Comparison of ENCODE assay signal across 12 cellular contexts in genomic region chr1:37480581-37481288, GRCh38. TPM values are rescaled to one million over a fixed set of nuclear protein-coding genes. Genes with fewer than 3 reads are reported as not detected.
DNase-seq lines count a peak whose midpoint lies in the region; ATAC-seq, FAIRE-seq and TF ChIP-seq lines count a peak whose summit lies in the region.
"Had no signal": no experiment of that assay in that cellular context is flagged by ENCODE, and none has a peak within 500 bp of the region (broad histone marks: within the 10 kb centered on the region; RNA-seq: fewer than 3 reads in every experiment).

No MANE protein-coding gene starts in this region.

- peaks cover 39% of the 10 kb centered on the region for H3K4me1 ChIP-seq in CD4-positive, alpha-beta memory T cell (ENCODE audit: insufficient read depth, low read length)
- H3K4me1 ChIP-seq in Peyer's patch = peaks cover 4 to 62% (median 28%) of the 10 kb centered on the region in 4 donors
- H3K4me1 ChIP-seq in effector memory CD4-positive, alpha-beta T cell (ENCODE audit: control insufficient read depth, insufficient read depth, low read length, poor library complexity, severe bottlenecking) = peaks cover 34% of the 10 kb centered on the region
- H3K4me1 ChIP-seq in psoas muscle = peaks cover 61% of the 10 kb centered on the region

- no peaks in the 10 kb centered on the region for H3K9me3 ChIP-seq in CD4-positive, alpha-beta memory T cell (ENCODE audit: control insufficient read depth in 1 of 2, low read length in 2 of 2)
- H3K9me3 ChIP-seq in Peyer's patch (no peaks in the 10 kb centered on the region), psoas muscle (no peaks in the 10 kb centered on the region)
- H3K9me3 ChIP-seq in effector memory CD4-positive, alpha-beta T cell (ENCODE audit: control insufficient read depth, low read length) = no peaks in the 10 kb centered on the region

- intact Hi-C loops in CD4-positive, alpha-beta memory T cell (cut with micrococcal nuclease) = no loop called here
- intact Hi-C loops in psoas muscle (cut with DNase I) = no loop called here

- peak in 1 of 5 donors; percentile 5 for DNase-seq in CD4-positive, alpha-beta memory T cell
- no peak for DNase-seq in Peyer's patch
- DNase-seq in effector memory CD4-positive, alpha-beta T cell = no peak
- DNase-seq in psoas muscle = no peak
- DNase-seq in SHP77 treated with DMSO at 0.1 percent for 48 hours (lab: John Stamatoyannopoulos, UW) = no peak
- no peak for DNase-seq in H7
- no peak for DNase-seq in frontal cortex (ENCODE audit: low spot score in 2 of 2)
- DNase-seq: DND-41, NCI-H345, SW 1271 had no signal

- H3K36me3 ChIP-seq in CD4-positive, alpha-beta memory T cell (ENCODE audit: insufficient read depth, low read length) = peaks cover 77% of the 10 kb centered on the region
- H3K36me3 ChIP-seq in Peyer's patch (peaks cover 0 to 58% (median 0%) of the 10 kb centered on the region in 3 donors), psoas muscle (ENCODE audit: insufficient read depth in 1 of 2, low read depth in 1 of 2) (peaks cover 9 to 87% of the 10 kb centered on the region in 2 donors), H7 (replicated peaks; ENCODE audit: control insufficient read depth, insufficient read depth, low read length) (peaks cover 32% of the 10 kb centered on the region)
- peaks cover 63% of the 10 kb centered on the region for H3K36me3 ChIP-seq in effector memory CD4-positive, alpha-beta T cell (ENCODE audit: control insufficient read depth, insufficient read depth, low read length)

- peaks cover 15 to 62% (median 32%) of the 10 kb centered on the region in 4 donors for H3K4me1 Mint-ChIP-seq in CD4-positive, alpha-beta memory T cell

- peak overlapping the region; percentile 96 for H3K27ac ChIP-seq in CD4-positive, alpha-beta memory T cell (ENCODE audit: low read depth, low read length)
- H3K27ac ChIP-seq in Peyer's patch (peak overlapping the region; percentile 93 to 98 (median 96)), psoas muscle (peak overlapping the region; percentile 90)
- peak overlapping the region; percentile 99 for H3K27ac ChIP-seq in effector memory CD4-positive, alpha-beta T cell (ENCODE audit: insufficient read depth, low read length, poor library complexity, severe bottlenecking)

- peaks cover 40 to 83% of the 10 kb centered on the region in 2 donors for H3K36me3 Mint-ChIP-seq in CD4-positive, alpha-beta memory T cell

- no peaks in the 10 kb centered on the region for H3K27me3 ChIP-seq in CD4-positive, alpha-beta memory T cell (ENCODE audit: insufficient read depth, low read length)
- H3K27me3 ChIP-seq in Peyer's patch (no peaks in the 10 kb centered on the region), psoas muscle (ENCODE audit: insufficient read depth in 3 of 3, low read length in 2 of 3) (no peaks in the 10 kb centered on the region), H7 (ENCODE audit: control insufficient read depth, insufficient read depth, low read length) (no peaks in the 10 kb centered on the region)
- H3K27me3 ChIP-seq in effector memory CD4-positive, alpha-beta T cell (replicated peaks; ENCODE audit: control insufficient read depth, insufficient read depth, low read length, poor library complexity, severe bottlenecking) = no peaks in the 10 kb centered on the region

- H3K27me3 Mint-ChIP-seq in CD4-positive, alpha-beta memory T cell = no peaks in the 10 kb centered on the region

- TF ChIP-seq POLR2A in Peyer's patch (IDR thresholded peaks at IDR 0.05) = no peak

- H3K4me3 Mint-ChIP-seq in CD4-positive, alpha-beta memory T cell = peak overlapping the region; percentile 13 to 97 (median 45)
- H3K4me3 Mint-ChIP-seq: mesothelial cell of epicardium had no signal

- ATAC-seq in psoas muscle = no peak
- ATAC-seq in HG03469 (IDR thresholded peaks at IDR 0.05; ENCODE audit: unreplicated experiment) = no peak

- FAIRE-seq in frontal cortex (lab: Jason Lieb, UNC) = no peak

- CTCF ChIA-PET in CD4-positive, alpha-beta memory T cell (lab: Charles Lee; ENCODE audit: partially characterized antibody) = interaction anchor here (11.5 kb wide), 1 partner anchor 24 kb away, joined by 417 read pairs; no protein-coding TSS in a partner anchor

- H3K9me3 Mint-ChIP-seq in CD4-positive, alpha-beta memory T cell = peaks cover 0 to 2% (median 0%) of the 10 kb centered on the region in 8 donors
- H3K9me3 Mint-ChIP-seq: mesothelial cell of epicardium had no signal

- POLR2A ChIA-PET in CD4-positive, alpha-beta memory T cell (lab: Charles Lee; ENCODE audit: partially characterized antibody) = interaction anchor here (1.0 to 11.1 kb wide), 7 partner anchors 6 to 211 kb away, joined by 3 to 229 read pairs (median 4); partner anchors contain the start of genes CDCA8, MEAF6, SNIP1 and ZC3H12A

- no peak for TF ChIP-seq CTCF in Peyer's patch (IDR thresholded peaks at IDR 0.05)
- TF ChIP-seq CTCF in psoas muscle (IDR thresholded peaks at IDR 0.05) = no peak

- peak overlapping the region in 1 of 2 donors; percentile 7 for H3K4me3 ChIP-seq in CD4-positive, alpha-beta memory T cell (ENCODE audit: low read length in 2 of 2)
- no peak overlapping the region for H3K4me3 ChIP-seq in Peyer's patch
- no peak overlapping the region for H3K4me3 ChIP-seq in effector memory CD4-positive, alpha-beta T cell (ENCODE audit: insufficient read depth, low read depth, low read length, poor library complexity, severe bottlenecking)
- H3K4me3 ChIP-seq in psoas muscle = peak overlapping the region; percentile 72
- H3K4me3 ChIP-seq in H7 (ENCODE audit: insufficient read depth, low read depth, low read length) = no peak overlapping the region

- 79 to 82% (median 79%) methylated on average over 10 of the region's 10 CpGs for WGBS in psoas muscle, 3 donors

- peak overlapping the region; percentile 84 to 100 (median 97) for H3K27ac Mint-ChIP-seq in CD4-positive, alpha-beta memory T cell
- H3K27ac Mint-ChIP-seq: mesothelial cell of epicardium had no signal

RNA-seq across cellular contexts. Expression of gene ZC3H12A, which starts 6.4 kb away (rescaled TPM):
- 10 to 100 TPM; 54.6 to 60.7 TPM for total RNA-seq in CD4-positive, alpha-beta memory T cell
- 10 to 100 TPM; 10.6 to 19.9 TPM for polyA plus RNA-seq in CD4-positive, alpha-beta memory T cell
- total RNA-seq in Peyer's patch = 10 to 100 TPM; 29.7 to 37.0 (median 33.4) TPM
- total RNA-seq in psoas muscle = 10 to 100 TPM in 3 of 4 donors, 1 to 10 TPM in 1; 1.9 to 30.2 (median 15.6) TPM
- 10 to 100 TPM in 1 of 3 donors, 1 to 10 TPM in 2; 3.2 to 23.3 (median 3.7) TPM for polyA plus RNA-seq in psoas muscle
- total RNA-seq in H7 (2014; rRNA removed; shearing (Covaris generic)) = 11.0 and 12.3 TPM in 2 replicates
- 0.41 TPM for total RNA-seq in frontal cortex

RNA-seq across cellular contexts. Expression of gene MEAF6, which starts 33.8 kb away (rescaled TPM):
- 10 to 100 TPM; 97.9 to 98.2 TPM for total RNA-seq in CD4-positive, alpha-beta memory T cell
- 100 to 1,000 TPM; 132 to 221 TPM for polyA plus RNA-seq in CD4-positive, alpha-beta memory T cell
- 10 to 100 TPM; 26.9 to 81.7 (median 54.7) TPM for total RNA-seq in Peyer's patch
- total RNA-seq in psoas muscle = 10 to 100 TPM; 27.2 to 35.5 (median 33.0) TPM
- polyA plus RNA-seq in psoas muscle = 100 to 1,000 TPM in 1 of 3 donors, 10 to 100 TPM in 2; 33.8 to 109 (median 43.1) TPM
- total RNA-seq in H7 (2014; rRNA removed; shearing (Covaris generic)) = 65.4 and 71.3 TPM in 2 replicates
- total RNA-seq in frontal cortex = 147 TPM
